In genomic region chr12:60819794-60820193, GRCh38 we compare ENCODE assay signal across 3 cellular contexts.
TF ChIP-seq lines count a peak whose summit lies in the region.

No MANE protein-coding gene starts in this region.

TF ChIP-seq in A549, 52 proteins besides CTCF, POLR2A, EP300 and RAD21:
- TF ChIP-seq MAFK (IDR thresholded peaks at IDR 0.05; ENCODE audit: partially characterized antibody) (peak; percentile 87), RARB (CRISPR knock-in tag; IDR thresholded peaks at IDR 0.05) (no peak), PBX3 (IDR thresholded peaks at IDR 0.05) (no peak)

TF ChIP-seq in IMR-90, 13 proteins besides CTCF, POLR2A, EP300 and RAD21:
- TF ChIP-seq SMC3 (IDR thresholded peaks at IDR 0.05; ENCODE audit: low read depth, low read length) (no peak), MAFK (IDR thresholded peaks at IDR 0.05; ENCODE audit: low read depth, low read length) (peak; percentile 76), MXI1 (IDR thresholded peaks at IDR 0.05; ENCODE audit: borderline replicate concordance, low read depth, low read length) (no peak)
TF ChIP-seq in IMR-90: peak in this region for 1.

TF ChIP-seq in H1, 55 proteins besides CTCF, POLR2A, EP300 and RAD21:
- TF ChIP-seq JUND (IDR thresholded peaks at IDR 0.05; ENCODE audit: low read length) (no peak), KDM5A (IDR thresholded peaks at IDR 0.05; ENCODE audit: low read length) (no peak), BRCA1 (IDR thresholded peaks at IDR 0.05; ENCODE audit: low read depth, low read length) (no peak), CHD7 (IDR thresholded peaks at IDR 0.05; ENCODE audit: insufficient replicate concordance, low read length) (no peak), MAFK (IDR thresholded peaks at IDR 0.05; ENCODE audit: low read depth, low read length) (peak; percentile 28; the same call in 1 of the 2 replicates), SAP30 (IDR thresholded peaks at IDR 0.05; ENCODE audit: insufficient read depth, insufficient replicate concordance, low read length) (no peak)
